Comparison of ENCODE assay signal across 18 cellular contexts in the genomic region with DNA sequence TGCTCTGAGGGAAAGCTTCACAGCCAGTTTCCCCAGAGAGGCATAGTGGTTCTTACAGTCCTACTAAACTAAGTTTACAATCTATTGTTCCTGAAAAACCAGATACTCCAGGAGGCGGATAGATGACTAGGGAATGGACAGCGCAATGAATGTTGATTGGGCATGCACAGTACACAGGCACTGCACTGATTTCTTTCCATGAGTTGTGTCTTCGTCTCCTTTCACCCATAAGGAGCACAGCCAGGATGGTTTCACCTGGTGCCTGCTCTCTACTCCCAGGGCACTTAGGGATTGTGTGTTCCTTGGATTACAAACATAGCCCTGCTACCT.
"Had no signal": no experiment of that assay in that cellular context is flagged by ENCODE, and none has a peak within 500 bp of the region (broad histone marks: within the 10 kb centered on the region; RNA-seq: fewer than 3 reads in every experiment).

No MANE protein-coding gene starts in this region.

- H3K4me3 Mint-ChIP-seq: activated CD4-positive, alpha-beta T cell treated with anti-CD3 and anti-CD28 coated beads, Interleukin-2, amount 10 ng/mL, durations not matched to agents 24 days and 14 days; activated CD8-positive, alpha-beta T cell treated with anti-CD3 and anti-CD28 coated beads, Interleukin-2, amount 10 ng/mL, durations not matched to agents 7 days and 5 days; activated naive CD8-positive, alpha-beta T cell treated with anti-CD3 and anti-CD28 coated beads for 36 hours; brain; effector memory CD8-positive, alpha-beta T cell; neural crest cell; T-helper 2 cell treated with Interferon-gamma antibody and Interleukin-4, amounts not matched to agents 5 μg/mL and 100 μg/mL, for 36 hours had no signal

- H3K27ac Mint-ChIP-seq: activated CD4-positive, alpha-beta T cell treated with anti-CD3 and anti-CD28 coated beads, Interleukin-2, amount 10 ng/mL, durations not matched to agents 24 days and 14 days; activated CD8-positive, alpha-beta T cell treated with anti-CD3 and anti-CD28 coated beads, Interleukin-2, amount 10 ng/mL, durations not matched to agents 7 days and 5 days; activated naive CD8-positive, alpha-beta T cell treated with anti-CD3 and anti-CD28 coated beads for 36 hours; effector memory CD8-positive, alpha-beta T cell; T-helper 2 cell treated with Interferon-gamma antibody and Interleukin-4, amounts not matched to agents 5 μg/mL and 100 μg/mL, for 36 hours had no signal

- H3K4me1 ChIP-seq: foreskin keratinocyte had no signal

- H3K36me3 Mint-ChIP-seq: activated naive CD8-positive, alpha-beta T cell treated with anti-CD3 and anti-CD28 coated beads for 36 hours; brain had no signal

- H3K36me3 ChIP-seq: ovary had no signal

- DNase-seq: activated CD4-positive, alpha-beta T cell treated with anti-CD3 and anti-CD28 coated beads, Interleukin-2, amount 10 ng/mL, durations not matched to agents 24 days and 14 days; activated CD4-positive, CD25-positive, alpha-beta regulatory T cell; activated CD8-positive, alpha-beta memory T cell treated with anti-CD3 and anti-CD28 coated beads, Interleukin-2, amount 50 U/mL, for 48 hours; activated CD8-positive, alpha-beta T cell treated with anti-CD3 and anti-CD28 coated beads, Interleukin-2, amount 10 ng/mL, durations not matched to agents 7 days and 5 days; activated gamma-delta T cell treated with Interleukin-2 at 50 U/mL for 16 hours; activated naive CD8-positive, alpha-beta T cell treated with anti-CD3 and anti-CD28 coated beads for 36 hours; amygdala; dermis blood vessel endothelial cell; effector memory CD8-positive, alpha-beta T cell; foreskin keratinocyte; ovary; stimulated activated CD4-positive, alpha-beta T cell treated with anti-CD3 and anti-CD28 coated beads, Interleukin-4, amount 100 ng/mL, for 4 hours; stimulated activated CD8-positive, alpha-beta memory T cell treated with anti-CD3 and anti-CD28 coated beads, Interleukin-4, amount 100 ng/mL, for 48 hours; stimulated activated naive CD8-positive, alpha-beta T cell treated with anti-CD3 and anti-CD28 coated beads, Interleukin-15, Interleukin-2, amounts not matched to agents 100 U/mL and 50 U/mL, for 24 hours had no signal

- H3K4me3 ChIP-seq: ovary, skin epidermis had no signal

- H3K27me3 Mint-ChIP-seq: brain had no signal

- H3K4me1 Mint-ChIP-seq: activated naive CD8-positive, alpha-beta T cell treated with anti-CD3 and anti-CD28 coated beads for 36 hours had no signal

- H3K9me3 ChIP-seq: ovary had no signal

- H3K27me3 ChIP-seq: foreskin keratinocyte, ovary had no signal

- H3K27ac ChIP-seq: foreskin keratinocyte, ovary had no signal

- H3K9me3 Mint-ChIP-seq: activated CD4-positive, alpha-beta T cell treated with anti-CD3 and anti-CD28 coated beads, Interleukin-2, amount 10 ng/mL, durations not matched to agents 24 days and 14 days; activated naive CD8-positive, alpha-beta T cell treated with anti-CD3 and anti-CD28 coated beads for 36 hours; effector memory CD8-positive, alpha-beta T cell; neural crest cell; T-helper 2 cell treated with Interferon-gamma antibody and Interleukin-4, amounts not matched to agents 5 μg/mL and 100 μg/mL, for 36 hours had no signal
